8 cellular contexts compared by ENCODE assay signal in genomic region chr10:24723788-24724380, GRCh38.
DNase-seq lines count a peak whose midpoint lies in the region; ATAC-seq and TF ChIP-seq lines count a peak whose summit lies in the region.

TSS of gene ARHGAP21 (minus strand) at chr10:24723887. CDS start at chr10:24721899, 1,988 bp downstream.

- no peak for TF ChIP-seq CTCF in cardiac fibroblast (IDR thresholded peaks at IDR 0.05; ENCODE audit: low read depth, low read length)

- DNase-seq in DMS53 treated with DMSO at 0.1 percent for 48 hours (lab: John Stamatoyannopoulos, UW; ENCODE audit: unreplicated experiment), result peak; percentile 75
- DNase-seq in KBM-7, result peak; percentile 60
- peak; percentile 26 for DNase-seq in T-helper 22 cell (ENCODE audit: low read depth)
- peak; percentile 82 to 88 for DNase-seq in cardiac fibroblast (ENCODE audit: low read depth in 2 of 2)
- DNase-seq in iPS-NIHi11 (ENCODE audit: low spot score), result peak; percentile 41
- DNase-seq in skeletal muscle cell (ENCODE audit: low read depth), result no peak

- ATAC-seq in GM21423 (IDR thresholded peaks at IDR 0.05; ENCODE audit: unreplicated experiment) (peak; percentile 24), GM18870 (IDR thresholded peaks at IDR 0.05; ENCODE audit: unreplicated experiment) (no peak)

- H3K4me3 ChIP-seq in cardiac fibroblast (replicated peaks in 1 of 2; ENCODE audit: low read depth in 2 of 2, low read length in 2 of 2), result peak within 1 kb of the TSS; percentile 73 to 75
- peak within 1 kb of the TSS; percentile 87 for H3K4me3 ChIP-seq in skeletal muscle cell (ENCODE audit: low read depth, low read length)

- in situ Hi-C loops in KBM-7 (cut with MboI; ENCODE audit: low pct_unique_long_range_greater_than_20kb, low sequenced_read_pairs), result no loop called here
